Comparison of ENCODE assay signal across 19 cellular contexts in genomic region chr10:71939304-71939703, GRCh38. TPM values are rescaled to one million over a fixed set of nuclear protein-coding genes. Genes with fewer than 3 reads are reported as not detected.
DNase-seq lines count a peak whose midpoint lies in the region; ATAC-seq and TF ChIP-seq lines count a peak whose summit lies in the region.
"Had no signal": no experiment of that assay in that cellular context is flagged by ENCODE, and none has a peak within 500 bp of the region (broad histone marks: within the 10 kb centered on the region; RNA-seq: fewer than 3 reads in every experiment).

No MANE protein-coding gene starts in this region.

- H3K36me3 ChIP-seq in lower lobe of right lung: no peaks in the 10 kb centered on the region
- H3K36me3 ChIP-seq: Peyer's patch, SJSA1 had no signal

- CTCF ChIA-PET in activated CD4-positive, alpha-beta T cell treated with anti-CD3 and anti-CD28 coated beads for 36 hours (lab: Charles Lee): interaction anchor here (1.5 to 1.9 kb wide), 2 partner anchors 43 to 109 kb away, joined by 6 to 8 read pairs; no protein-coding TSS in a partner anchor
- CTCF ChIA-PET in activated CD8-positive, alpha-beta memory T cell treated with anti-CD3 and anti-CD28 coated beads, Interleukin-2, amount 10 ng/mL, durations not matched to agents 7 days and 5 days (lab: Charles Lee): no interaction called here
- CTCF ChIA-PET in activated CD8-positive, alpha-beta T cell treated with anti-CD3 and anti-CD28 coated beads, Interleukin-2, amount 10 ng/mL, durations not matched to agents 7 days and 5 days (lab: Charles Lee): interaction anchor here (1.5 kb wide), 1 partner anchor 43 kb away, joined by 3 read pairs; no protein-coding TSS in a partner anchor

- no peak overlapping the region for H3K27ac Mint-ChIP-seq in activated CD4-positive, alpha-beta T cell treated with anti-CD3 and anti-CD28 coated beads for 36 hours
- no peak overlapping the region for H3K27ac Mint-ChIP-seq in activated CD8-positive, alpha-beta memory T cell treated with anti-CD3 and anti-CD28 coated beads, Interleukin-2, amount 10 ng/mL, durations not matched to agents 7 days and 5 days
- no peak overlapping the region for H3K27ac Mint-ChIP-seq in activated CD8-positive, alpha-beta T cell treated with anti-CD3 and anti-CD28 coated beads, Interleukin-2, amount 10 ng/mL, durations not matched to agents 7 days and 5 days
- H3K27ac Mint-ChIP-seq: HFFc6 had no signal

- peaks cover 5% of the 10 kb centered on the region for H3K36me3 Mint-ChIP-seq in activated CD4-positive, alpha-beta T cell treated with anti-CD3 and anti-CD28 coated beads for 36 hours (ENCODE audit: low read depth)
- H3K36me3 Mint-ChIP-seq in activated CD8-positive, alpha-beta memory T cell treated with anti-CD3 and anti-CD28 coated beads, Interleukin-2, amount 10 ng/mL, durations not matched to agents 7 days and 5 days: peaks cover 10% of the 10 kb centered on the region
- H3K36me3 Mint-ChIP-seq in activated CD8-positive, alpha-beta T cell treated with anti-CD3 and anti-CD28 coated beads, Interleukin-2, amount 10 ng/mL, durations not matched to agents 7 days and 5 days (ENCODE audit: low read depth): peaks cover 2% of the 10 kb centered on the region

- intact Hi-C loops in activated CD4-positive, alpha-beta T cell treated with anti-CD3 and anti-CD28 coated beads for 36 hours (cut with DNase I, micrococcal nuclease): no loop called here
- intact Hi-C loops in lower lobe of right lung (cut with DNase I): no loop called here

- H3K27ac ChIP-seq in lower lobe of right lung: no peak overlapping the region
- H3K27ac ChIP-seq: HL-60, KMS-11, Peyer's patch, SJSA1 had no signal

- H3K4me3 ChIP-seq in lower lobe of right lung: no peak overlapping the region
- H3K4me3 ChIP-seq: Peyer's patch, SJSA1 had no signal

- peaks cover 8% of the 10 kb centered on the region for H3K9me3 ChIP-seq in lower lobe of right lung

- TF ChIP-seq CTCF in lower lobe of right lung (IDR thresholded peaks at IDR 0.05): no peak

- no peak overlapping the region for H3K4me3 Mint-ChIP-seq in activated CD4-positive, alpha-beta T cell treated with anti-CD3 and anti-CD28 coated beads for 36 hours
- no peak overlapping the region for H3K4me3 Mint-ChIP-seq in activated CD8-positive, alpha-beta memory T cell treated with anti-CD3 and anti-CD28 coated beads, Interleukin-2, amount 10 ng/mL, durations not matched to agents 7 days and 5 days
- H3K4me3 Mint-ChIP-seq in activated CD8-positive, alpha-beta T cell treated with anti-CD3 and anti-CD28 coated beads, Interleukin-2, amount 10 ng/mL, durations not matched to agents 7 days and 5 days: no peak overlapping the region
- H3K4me3 Mint-ChIP-seq: HFFc6 had no signal

- ATAC-seq in activated CD4-positive, alpha-beta T cell treated with anti-CD3 and anti-CD28 coated beads for 36 hours: no peak
- ATAC-seq in lower lobe of right lung: no peak
- ATAC-seq in GM19455 (IDR thresholded peaks at IDR 0.05; ENCODE audit: unreplicated experiment): no peak
- ATAC-seq in activated CD8-positive, alpha-beta memory T cell treated with anti-CD3 and anti-CD28 coated beads, Interleukin-2, amount 10 ng/mL, durations not matched to agents 7 days and 5 days: no peak
- ATAC-seq in activated CD8-positive, alpha-beta T cell treated with anti-CD3 and anti-CD28 coated beads, Interleukin-2, amount 10 ng/mL, durations not matched to agents 7 days and 5 days: no peak

- H3K4me1 ChIP-seq in lower lobe of right lung: no peaks in the 10 kb centered on the region
- H3K4me1 ChIP-seq: Peyer's patch, SJSA1 had no signal

- peaks cover 20% of the 10 kb centered on the region for H3K9me3 Mint-ChIP-seq in activated CD4-positive, alpha-beta T cell treated with anti-CD3 and anti-CD28 coated beads for 36 hours (ENCODE audit: low read depth)
- H3K9me3 Mint-ChIP-seq in activated CD8-positive, alpha-beta memory T cell treated with anti-CD3 and anti-CD28 coated beads, Interleukin-2, amount 10 ng/mL, durations not matched to agents 7 days and 5 days (ENCODE audit: low read depth): peaks cover 6% of the 10 kb centered on the region
- H3K9me3 Mint-ChIP-seq in activated CD8-positive, alpha-beta T cell treated with anti-CD3 and anti-CD28 coated beads, Interleukin-2, amount 10 ng/mL, durations not matched to agents 7 days and 5 days (ENCODE audit: insufficient read depth): peaks cover 10% of the 10 kb centered on the region

- POLR2A ChIA-PET in activated CD4-positive, alpha-beta T cell treated with anti-CD3 and anti-CD28 coated beads for 36 hours (lab: Charles Lee): no interaction called here
- POLR2A ChIA-PET in activated CD8-positive, alpha-beta T cell treated with anti-CD3 and anti-CD28 coated beads, Interleukin-2, amount 10 ng/mL, durations not matched to agents 7 days and 5 days (lab: Charles Lee): no interaction called here

- H3K27me3 ChIP-seq in lower lobe of right lung (ENCODE audit: low read depth): no peaks in the 10 kb centered on the region
- H3K27me3 ChIP-seq: Peyer's patch, SJSA1 had no signal

- peaks cover 23% of the 10 kb centered on the region for H3K4me1 Mint-ChIP-seq in activated CD4-positive, alpha-beta T cell treated with anti-CD3 and anti-CD28 coated beads for 36 hours
- peaks cover 17% of the 10 kb centered on the region for H3K4me1 Mint-ChIP-seq in activated CD8-positive, alpha-beta memory T cell treated with anti-CD3 and anti-CD28 coated beads, Interleukin-2, amount 10 ng/mL, durations not matched to agents 7 days and 5 days
- peaks cover 3% of the 10 kb centered on the region for H3K4me1 Mint-ChIP-seq in activated CD8-positive, alpha-beta T cell treated with anti-CD3 and anti-CD28 coated beads, Interleukin-2, amount 10 ng/mL, durations not matched to agents 7 days and 5 days (ENCODE audit: low read depth)

- H3K27me3 Mint-ChIP-seq in activated CD4-positive, alpha-beta T cell treated with anti-CD3 and anti-CD28 coated beads for 36 hours: no peaks in the 10 kb centered on the region
- H3K27me3 Mint-ChIP-seq in activated CD8-positive, alpha-beta memory T cell treated with anti-CD3 and anti-CD28 coated beads, Interleukin-2, amount 10 ng/mL, durations not matched to agents 7 days and 5 days: peaks cover 56% of the 10 kb centered on the region
- H3K27me3 Mint-ChIP-seq in activated CD8-positive, alpha-beta T cell treated with anti-CD3 and anti-CD28 coated beads, Interleukin-2, amount 10 ng/mL, durations not matched to agents 7 days and 5 days (ENCODE audit: low read depth): peaks cover 1% of the 10 kb centered on the region

- peak; percentile 7 for DNase-seq in activated CD4-positive, alpha-beta T cell treated with anti-CD3 and anti-CD28 coated beads for 36 hours
- DNase-seq in activated CD4-positive, alpha-beta T cell treated with anti-CD3 and anti-CD28 coated beads for 4 hours: no peak
- DNase-seq in OCI-M1 (lab: John Stamatoyannopoulos, UW) (peak; percentile 52), lower lobe of right lung (peak; percentile 51)
- no peak for DNase-seq in activated CD8-positive, alpha-beta memory T cell treated with anti-CD3 and anti-CD28 coated beads, Interleukin-2, amount 10 ng/mL, durations not matched to agents 7 days and 5 days
- DNase-seq in activated CD8-positive, alpha-beta T cell treated with anti-CD3 and anti-CD28 coated beads, Interleukin-2, amount 10 ng/mL, durations not matched to agents 7 days and 5 days: no peak
- DNase-seq: CD4-positive, alpha-beta memory T cell; DMS153; GF-D8; HFFc6; NCI-H1105 treated with DMSO at 0.1 percent for 48 hours; NCI-H1694; NCI-H2081 treated with DMSO at 0.1 percent for 48 hours; NK-92 treated with Interleukin-12 subunit alpha and Interleukin-12 subunit beta, amount 100 ng/mL, for 24 hours; Peyer's patch had no signal

RNA-seq across cellular contexts. Expression of gene CHST3, which starts 24.9 kb away (rescaled TPM):
- total RNA-seq in activated CD4-positive, alpha-beta T cell treated with anti-CD3 and anti-CD28 coated beads for 36 hours: under 1 TPM; 0.46 to 0.47 TPM
- 12.0 TPM for total RNA-seq in lower lobe of right lung
- under 1 TPM in 1 of 2 experiments, not detected in 1; 0.05 TPM for total RNA-seq in activated CD8-positive, alpha-beta memory T cell treated with anti-CD3 and anti-CD28 coated beads, Interleukin-2, amount 10 ng/mL, durations not matched to agents 7 days and 5 days
- not detected for total RNA-seq in activated CD8-positive, alpha-beta T cell treated with anti-CD3 and anti-CD28 coated beads, Interleukin-2, amount 10 ng/mL, durations not matched to agents 7 days and 5 days
- total RNA-seq: CD4-positive, alpha-beta memory T cell had no signal

Comparison
In these comparisons a context has a peak if more than half of its experiments do, and no peak if none do; other contexts are left out.
1. DNase-seq: peak in activated CD4-positive, alpha-beta T cell treated with anti-CD3 and anti-CD28 coated beads for 36 hours (single experiment), OCI-M1 (single experiment) and lower lobe of right lung (single experiment); none in activated CD4-positive, alpha-beta T cell treated with anti-CD3 and anti-CD28 coated beads for 4 hours (0 of 2), activated CD8-positive, alpha-beta memory T cell treated with anti-CD3 and anti-CD28 coated beads, Interleukin-2, amount 10 ng/mL, durations not matched to agents 7 days and 5 days (single experiment) and activated CD8-positive, alpha-beta T cell treated with anti-CD3 and anti-CD28 coated beads, Interleukin-2, amount 10 ng/mL, durations not matched to agents 7 days and 5 days (single experiment).